ENCODE assay signal across 18 cellular contexts in genomic region chr7:140841316-140841715, GRCh38.
DNase-seq lines count a peak whose midpoint lies in the region; ATAC-seq, FAIRE-seq and TF ChIP-seq lines count a peak whose summit lies in the region.
"Had no signal": no experiment of that assay in that cellular context is flagged by ENCODE, and none has a peak within 500 bp of the region (broad histone marks: within the 10 kb centered on the region; RNA-seq: fewer than 3 reads in every experiment).

No MANE protein-coding gene starts in this region.

- FAIRE-seq in D721Med (lab: Jason Lieb, UNC): no peak
- FAIRE-seq: GM12878 had no signal

- H3K27me3 Mint-ChIP-seq in chondrocyte (ENCODE audit: low read depth): no peaks in the 10 kb centered on the region

- no peak overlapping the region for H3K23ac ChIP-seq in mesenchymal stem cell (ENCODE audit: low read length in 2 of 2)

- DNase-seq in NCI-H460 (ENCODE audit: extremely low read depth, low read depth) (peak; percentile 13), chondrocyte (ENCODE audit: low spot score) (no peak), mesenchymal stem cell (peak; percentile 9), D721Med (ENCODE audit: insufficient read length, low spot score) (no peak), thyroid gland (no peak), middle frontal gyrus (ENCODE audit: extremely low spot score, low spot score) (no peak)
- DNase-seq: CD8-positive, alpha-beta T cell; DMS79 treated with DMSO at 0.1 percent for 48 hours; GOT3; NCI-H1436 treated with DMSO at 0.1 percent for 48 hours; NCI-H2029 treated with DMSO at 0.1 percent for 48 hours; NCI-H2171 treated with DMSO at 0.1 percent for 48 hours; NCI-H510A; NCI-H82 had no signal

- no peak overlapping the region for H2AFZ ChIP-seq in mesenchymal stem cell (ENCODE audit: low read depth, low read length)

- H2BK5ac ChIP-seq in mesenchymal stem cell (ENCODE audit: low read depth, low read length, poor library complexity, severe bottlenecking): no peak overlapping the region

- H3K4me1 ChIP-seq in HEK293 (ENCODE audit: control insufficient read depth, insufficient read depth, low read length) (no peaks in the 10 kb centered on the region), mesenchymal stem cell (ENCODE audit: control insufficient read depth, insufficient read depth, low read depth, low read length) (no peaks in the 10 kb centered on the region), thyroid gland (no peaks in the 10 kb centered on the region)

- peaks cover 4% of the 10 kb centered on the region for H3K36me3 Mint-ChIP-seq in chondrocyte (ENCODE audit: low read depth)

- H3K27ac ChIP-seq in HEK293 (ENCODE audit: extremely low read depth, low read depth, low read length) (no peak overlapping the region), mesenchymal stem cell (ENCODE audit: low read length, poor library complexity, severe bottlenecking) (no peak overlapping the region), thyroid gland (no peak overlapping the region)

- H2BK12ac ChIP-seq in mesenchymal stem cell (ENCODE audit: low read length in 2 of 2): no peak overlapping the region

- H3K36me3 ChIP-seq in HEK293 (ENCODE audit: control insufficient read depth in 2 of 2, insufficient read depth in 1 of 2, low read length in 2 of 2) (peaks cover 0 to 8% of the 10 kb centered on the region in 2 experiments; a peak in 1 of 3 replicates), mesenchymal stem cell (ENCODE audit: control insufficient read depth in 1 of 2, insufficient read depth in 2 of 2, low read depth in 1 of 2, low read length in 2 of 2) (peaks cover 4 to 26% of the 10 kb centered on the region in 2 experiments), thyroid gland (no peaks in the 10 kb centered on the region)

- ATAC-seq in GM18502 (IDR thresholded peaks at IDR 0.05; ENCODE audit: poor library complexity, unreplicated experiment): no peak
- ATAC-seq: CD8-positive, alpha-beta T cell; GM12878; Panc1 had no signal

- peak overlapping the region; percentile 80 for H3K27ac Mint-ChIP-seq in chondrocyte (ENCODE audit: unreplicated experiment)
- H3K27ac Mint-ChIP-seq: CD8-positive, alpha-beta T cell had no signal

- no peak overlapping the region for H3K14ac ChIP-seq in mesenchymal stem cell (ENCODE audit: low read length in 2 of 2)

- H3K79me1 ChIP-seq in mesenchymal stem cell (replicated peaks; ENCODE audit: low read length, poor library complexity, severe bottlenecking): peaks cover 17% of the 10 kb centered on the region

- H3K4ac ChIP-seq in mesenchymal stem cell (ENCODE audit: low read depth in 1 of 2, low read length in 2 of 2): no peak overlapping the region

- CTCF ChIA-PET in HEK293 (lab: Yijun Ruan, JAX): no interaction called here

- H3K4me1 Mint-ChIP-seq in chondrocyte (ENCODE audit: low read depth): peaks cover 16% of the 10 kb centered on the region

- no peaks in the 10 kb centered on the region for H3K27me3 ChIP-seq in mesenchymal stem cell (ENCODE audit: control insufficient read depth in 1 of 2, insufficient read depth in 1 of 2, low read length in 2 of 2)
- no peaks in the 10 kb centered on the region for H3K27me3 ChIP-seq in thyroid gland

- H3K18ac ChIP-seq in mesenchymal stem cell (ENCODE audit: low read depth in 1 of 2, low read length in 2 of 2): no peak overlapping the region

- no peak overlapping the region for H3K4me2 ChIP-seq in mesenchymal stem cell (ENCODE audit: low read length, poor library complexity, severe bottlenecking)

- no peak overlapping the region for H3K4me3 ChIP-seq in HEK293 (ENCODE audit: low read depth, low read length)
- no peak overlapping the region for H3K4me3 ChIP-seq in mesenchymal stem cell (ENCODE audit: insufficient read depth in 1 of 2, low read depth in 1 of 2, low read length in 2 of 2)
- no peak overlapping the region for H3K4me3 ChIP-seq in thyroid gland (replicated peaks in 1 of 3)
- H3K4me3 ChIP-seq: GM12878 had no signal

- intact Hi-C loops in thyroid gland (cut with DNase I): no loop called here

- POLR2A ChIA-PET in HEK293 (lab: Yijun Ruan, JAX): no interaction called here

- H3K9me3 Mint-ChIP-seq in chondrocyte (ENCODE audit: low read depth): no peaks in the 10 kb centered on the region
- H3K9me3 Mint-ChIP-seq: CD8-positive, alpha-beta T cell had no signal

- no peak overlapping the region for H2BK120ac ChIP-seq in mesenchymal stem cell (ENCODE audit: low read depth, low read length)

- H2AK5ac ChIP-seq in mesenchymal stem cell (ENCODE audit: low read length, severe bottlenecking): no peak overlapping the region

- H4K91ac ChIP-seq in mesenchymal stem cell (ENCODE audit: low read length): no peak overlapping the region

- H3K9me3 ChIP-seq in HEK293 (ENCODE audit: control insufficient read depth, insufficient read depth, low read depth, low read length): no peaks in the 10 kb centered on the region
- no peaks in the 10 kb centered on the region for H3K9me3 ChIP-seq in mesenchymal stem cell (ENCODE audit: control insufficient read depth, low read length)
- H3K9me3 ChIP-seq in thyroid gland: no peaks in the 10 kb centered on the region

- no CpG with 5 or more reads among the region's 1 CpG for WGBS in mesenchymal stem cell
- 69 to 75% methylated on average over 1 of the region's 1 CpG for WGBS in thyroid gland, 2 donors

- no peak for TF ChIP-seq POLR2A in thyroid gland (IDR thresholded peaks at IDR 0.05)

- no peak overlapping the region for H4K8ac ChIP-seq in mesenchymal stem cell (ENCODE audit: low read length)

- no peak overlapping the region for H3K9ac ChIP-seq in mesenchymal stem cell (ENCODE audit: low read length)

- TF ChIP-seq CTCF in HEK293 (tag by site-specific recombination; IDR thresholded peaks at IDR 0.05) (no peak), chondrocyte (IDR thresholded peaks at IDR 0.05) (no peak), D721Med (IDR thresholded peaks at IDR 0.05; ENCODE audit: insufficient read depth, missing control alignments) (no peak), thyroid gland (IDR thresholded peaks at IDR 0.05) (no peak)

- H2BK15ac ChIP-seq in mesenchymal stem cell (ENCODE audit: low read depth, poor library complexity, severe bottlenecking): no peak overlapping the region

- H3K4me3 Mint-ChIP-seq in chondrocyte (ENCODE audit: unreplicated experiment): no peak overlapping the region
- H3K4me3 Mint-ChIP-seq: CD8-positive, alpha-beta T cell had no signal

TF ChIP-seq in HEK293, 187 proteins besides CTCF, POLR2A, EP300 and RAD21:
- TF ChIP-seq ZNF488 (tag by site-specific recombination; IDR thresholded peaks at IDR 0.05) (no peak), ZNF10 (tag by site-specific recombination; IDR thresholded peaks at IDR 0.05) (0 out of 2 replicates have a peak, but pooled peaks have one; percentile 15)

Comparison
In these comparisons a context has a peak if more than half of its experiments do, and no peak if none do; other contexts are left out.
1. DNase-seq: peak in NCI-H460 (single experiment) and mesenchymal stem cell (single experiment); none in chondrocyte (single experiment), D721Med (single experiment), thyroid gland (0 of 2) and middle frontal gyrus (single experiment).